7 cellular contexts compared by ENCODE assay signal in the genomic region with DNA sequence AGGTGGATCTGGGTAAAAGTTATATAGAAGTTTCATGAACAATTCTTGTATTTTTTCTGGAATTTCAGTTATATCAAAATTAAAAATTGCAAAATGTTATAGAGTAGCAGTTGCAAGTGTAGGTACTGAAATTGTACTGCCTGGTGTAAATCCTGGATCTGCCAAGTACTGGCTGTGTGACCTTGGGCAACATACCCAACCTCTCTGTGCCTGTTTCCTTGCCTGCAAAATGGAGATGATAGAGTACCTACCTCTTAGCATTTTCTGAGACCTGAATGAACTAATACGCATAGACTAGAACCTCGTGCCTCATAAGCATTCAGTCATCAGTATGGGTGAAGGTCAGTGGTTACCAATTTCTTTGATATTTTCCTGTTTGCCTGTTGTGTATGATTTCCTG.
"Had no signal": no experiment of that assay in that cellular context is flagged by ENCODE, and none has a peak within 500 bp of the region (broad histone marks: within the 10 kb centered on the region; RNA-seq: fewer than 3 reads in every experiment).

No MANE protein-coding gene starts in this region.

- H3K27me3 Mint-ChIP-seq: IgD-negative memory B cell had no signal

- ATAC-seq: HepG2 had no signal

- H3K4me1 Mint-ChIP-seq: IgD-negative memory B cell had no signal

- DNase-seq: IMR-90, KBM-7, KG1 had no signal

- H3K27ac ChIP-seq: HL-60 had no signal

- FAIRE-seq: HepG2, HTR-8/SVneo had no signal

- H3K9me3 Mint-ChIP-seq: IgD-negative memory B cell had no signal

- H3K36me3 Mint-ChIP-seq: IgD-negative memory B cell had no signal

- H3K4me3 Mint-ChIP-seq: IgD-negative memory B cell had no signal
